ENCODE assay signal across 8 cellular contexts in the genomic region with DNA sequence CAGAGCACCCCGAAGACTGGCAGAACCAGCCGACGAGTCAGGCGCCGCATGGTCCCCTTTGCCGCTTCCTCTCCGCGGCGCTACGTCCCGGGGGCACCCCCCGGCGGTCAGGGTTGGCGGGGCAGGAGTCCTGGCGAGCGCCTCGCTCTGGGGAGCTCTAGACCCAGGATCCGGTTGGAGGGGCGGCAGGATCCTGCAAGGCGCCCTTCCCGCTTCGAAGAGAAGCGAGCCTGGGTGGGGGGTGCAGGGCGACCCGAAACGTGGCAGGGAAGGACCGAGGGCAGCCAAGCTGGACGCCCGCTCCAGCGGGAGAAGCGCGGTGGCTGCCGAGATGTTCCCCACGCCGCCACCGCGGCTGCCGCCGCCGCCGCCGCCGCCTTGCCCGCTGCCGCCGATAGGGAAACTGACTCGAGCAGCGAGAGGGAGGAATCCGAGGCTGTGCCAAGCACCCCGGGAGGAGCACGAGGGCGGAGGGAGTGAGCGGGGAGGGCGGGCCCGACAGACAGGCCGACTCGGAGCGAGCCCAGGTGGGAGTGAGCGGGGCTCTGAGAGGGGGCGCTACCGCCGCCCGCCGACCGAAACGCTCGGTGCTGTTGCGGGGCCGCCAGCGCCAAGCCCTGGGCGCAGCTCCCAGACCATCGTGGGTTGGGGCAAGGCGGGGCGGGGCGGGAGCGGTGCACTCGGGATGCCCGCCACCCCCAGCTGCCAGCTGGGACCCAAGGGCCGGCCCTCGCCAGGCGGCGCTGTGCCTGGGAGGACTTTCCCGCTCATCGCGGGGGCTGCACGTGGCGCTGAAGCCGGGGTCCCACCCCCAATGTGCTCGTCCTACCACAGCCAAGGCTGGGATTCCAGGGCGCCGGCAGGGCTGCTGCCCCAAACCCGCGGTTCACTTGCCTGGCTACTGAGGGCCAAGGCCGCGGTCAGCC. TPM values are rescaled to one million over a fixed set of nuclear protein-coding genes. Genes with fewer than 3 reads are reported as not detected.
DNase-seq lines count a peak whose midpoint lies in the region; TF ChIP-seq lines count a peak whose summit lies in the region.

A gene with protein sequence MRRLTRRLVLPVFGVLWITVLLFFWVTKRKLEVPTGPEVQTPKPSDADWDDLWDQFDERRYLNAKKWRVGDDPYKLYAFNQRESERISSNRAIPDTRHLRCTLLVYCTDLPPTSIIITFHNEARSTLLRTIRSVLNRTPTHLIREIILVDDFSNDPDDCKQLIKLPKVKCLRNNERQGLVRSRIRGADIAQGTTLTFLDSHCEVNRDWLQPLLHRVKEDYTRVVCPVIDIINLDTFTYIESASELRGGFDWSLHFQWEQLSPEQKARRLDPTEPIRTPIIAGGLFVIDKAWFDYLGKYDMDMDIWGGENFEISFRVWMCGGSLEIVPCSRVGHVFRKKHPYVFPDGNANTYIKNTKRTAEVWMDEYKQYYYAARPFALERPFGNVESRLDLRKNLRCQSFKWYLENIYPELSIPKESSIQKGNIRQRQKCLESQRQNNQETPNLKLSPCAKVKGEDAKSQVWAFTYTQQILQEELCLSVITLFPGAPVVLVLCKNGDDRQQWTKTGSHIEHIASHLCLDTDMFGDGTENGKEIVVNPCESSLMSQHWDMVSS (minus strand): TSS at position 404 of the 926 bp plus-strand sequence. CDS start 354 bp downstream, at position 50.

- peaks cover 22% of the 10 kb centered on the region for H3K4me1 ChIP-seq in Karpas-422 (ENCODE audit: low read length)

- H3K27me3 ChIP-seq in Karpas-422 (ENCODE audit: low read length) = no peaks in the 10 kb centered on the region; the same call in 1 of the 2 replicates

- no peaks in the 10 kb centered on the region for H3K9me3 ChIP-seq in Karpas-422 (ENCODE audit: low read length)

- H3K27ac ChIP-seq in Karpas-422 (ENCODE audit: low read length) = no peak within 1 kb of the TSS
- H3K27ac ChIP-seq in epithelial cell of prostate = peak within 1 kb of the TSS; percentile 12

- H3K4me2 ChIP-seq in Karpas-422 (ENCODE audit: low read depth, low read length, poor library complexity, severe bottlenecking) = peak within 1 kb of the TSS; percentile 81

- peak within 1 kb of the TSS; percentile 74 for H3K4me3 Mint-ChIP-seq in activated CD4-positive, alpha-beta T cell treated with anti-CD3 and anti-CD28 coated beads, Interleukin-2, amount 10 ng/mL, durations not matched to agents 24 days and 14 days

- H2AFZ ChIP-seq in Karpas-422 (ENCODE audit: low read length) = peak within 1 kb of the TSS; percentile 92

- no peaks in the 10 kb centered on the region for H3K9me3 Mint-ChIP-seq in activated CD4-positive, alpha-beta T cell treated with anti-CD3 and anti-CD28 coated beads, Interleukin-2, amount 10 ng/mL, durations not matched to agents 24 days and 14 days

- H4K20me1 ChIP-seq in Karpas-422 (ENCODE audit: insufficient read depth, low read depth, low read length) = no peaks in the 10 kb centered on the region

- H3K79me2 ChIP-seq in Karpas-422 (ENCODE audit: low read length) = no peaks in the 10 kb centered on the region

- H3K9me2 ChIP-seq in Karpas-422 (replicated peaks; ENCODE audit: insufficient read depth, low read length) = no peaks in the 10 kb centered on the region

- peak within 1 kb of the TSS; percentile 64 for H3K4me3 ChIP-seq in Karpas-422 (ENCODE audit: low read length)

- no peaks in the 10 kb centered on the region for H3K36me3 ChIP-seq in Karpas-422 (ENCODE audit: insufficient read depth, low read length)

- peaks cover 65% of the 10 kb centered on the region for H3K27me3 Mint-ChIP-seq in activated CD4-positive, alpha-beta T cell treated with anti-CD3 and anti-CD28 coated beads, Interleukin-2, amount 10 ng/mL, durations not matched to agents 24 days and 14 days

- intact Hi-C loops in activated CD4-positive, alpha-beta T cell treated with anti-CD3 and anti-CD28 coated beads, Interleukin-2, amount 10 ng/mL, durations not matched to agents 24 days and 14 days (cut with micrococcal nuclease) = no loop called here

- no peak within 1 kb of the TSS for H3K27ac Mint-ChIP-seq in activated CD4-positive, alpha-beta T cell treated with anti-CD3 and anti-CD28 coated beads, Interleukin-2, amount 10 ng/mL, durations not matched to agents 24 days and 14 days

- H3K9ac ChIP-seq in Karpas-422 (ENCODE audit: low read length) = peak within 1 kb of the TSS; percentile 58

- H3K36me3 Mint-ChIP-seq in activated CD4-positive, alpha-beta T cell treated with anti-CD3 and anti-CD28 coated beads, Interleukin-2, amount 10 ng/mL, durations not matched to agents 24 days and 14 days (ENCODE audit: low read depth) = no peaks in the 10 kb centered on the region

- peaks cover 7% of the 10 kb centered on the region for H3K4me1 Mint-ChIP-seq in activated CD4-positive, alpha-beta T cell treated with anti-CD3 and anti-CD28 coated beads, Interleukin-2, amount 10 ng/mL, durations not matched to agents 24 days and 14 days

- peak; percentile 92 for DNase-seq in 8988T
- DNase-seq in Karpas-422 = peak; percentile 82
- peak; percentile 73 for DNase-seq in activated CD4-positive, alpha-beta T cell treated with anti-CD3 and anti-CD28 coated beads, Interleukin-2, amount 10 ng/mL, durations not matched to agents 24 days and 14 days
- DNase-seq in epithelial cell of prostate (ENCODE audit: low read depth, low spot score) = peak; percentile 24
- peak; percentile 91 for DNase-seq in mesenteric fat pad (ENCODE audit: low spot score)
- peak; percentile 7 for DNase-seq in stimulated activated CD8-positive, alpha-beta memory T cell treated with anti-CD3 and anti-CD28 coated beads, Interleukin-7, amount 100 ng/mL, for 24 hours (ENCODE audit: low read depth)
- DNase-seq in effector CD4-positive, alpha-beta T cell = no peak

- peak; percentile 33 for TF ChIP-seq CTCF in GM12873 (IDR thresholded peaks at IDR 0.05; ENCODE audit: insufficient read depth, low read depth, low read length, missing control alignments)

RNA-seq across cellular contexts. Expression of the gene that starts here (rescaled TPM):
- total RNA-seq in Karpas-422 (2014; rRNA removed; shearing (Covaris generic); ENCODE audit: low replicate concordance) = 1.6 and 1.7 TPM in 2 replicates
- 0.31 and 0.33 TPM in 2 replicates for total RNA-seq in activated CD4-positive, alpha-beta T cell treated with anti-CD3 and anti-CD28 coated beads, Interleukin-2, amount 10 ng/mL, durations not matched to agents 24 days and 14 days
- total RNA-seq in mesenteric fat pad = 3.4 TPM

Comparison
In these comparisons a context has a peak if more than half of its experiments do, and no peak if none do; other contexts are left out.
1. Peak in DNase-seq in activated CD4-positive, alpha-beta T cell treated with anti-CD3 and anti-CD28 coated beads, Interleukin-2, amount 10 ng/mL, durations not matched to agents 24 days and 14 days; RNA of the gene not detected or under 1 TPM.